In genomic region chr2:42781204-42781603, GRCh38 we compare ENCODE assay signal across 10 cellular contexts. TPM values are rescaled to one million over a fixed set of nuclear protein-coding genes. Genes with fewer than 3 reads are reported as not detected.
"Had no signal": no experiment of that assay in that cellular context is flagged by ENCODE, and none has a peak within 500 bp of the region (broad histone marks: within the 10 kb centered on the region; RNA-seq: fewer than 3 reads in every experiment).

No MANE protein-coding gene starts in this region.

- H3K4me3 Mint-ChIP-seq: GM23338, H9, IgD-negative memory B cell had no signal

- DNase-seq: H9, HCEC 1CT, KBM-7 had no signal

- H3K27ac Mint-ChIP-seq: GM23338, H9, IgD-negative memory B cell had no signal

- H3K27ac ChIP-seq: HL-60 had no signal

- H3K4me1 Mint-ChIP-seq: IgD-negative memory B cell had no signal

- H3K27me3 Mint-ChIP-seq: IgD-negative memory B cell had no signal

- ATAC-seq: GM23338, HepG2 had no signal

- H3K4me3 ChIP-seq: GM23338 had no signal

- FAIRE-seq: H1, H54, HepG2 had no signal

RNA-seq across cellular contexts. Expression of gene HAAO, which starts 11.2 kb away (rescaled TPM):
- total RNA-seq: HT1080 had no signal

RNA-seq across cellular contexts. Expression of gene OXER1, which starts 17.3 kb away (rescaled TPM):
- total RNA-seq: HT1080 had no signal
